In genomic region chr17:66952031-66952524, GRCh38 we compare ENCODE assay signal across 10 cellular contexts. TPM values are rescaled to one million over a fixed set of nuclear protein-coding genes. Genes with fewer than 3 reads are reported as not detected.
DNase-seq lines count a peak whose midpoint lies in the region; ATAC-seq, FAIRE-seq and TF ChIP-seq lines count a peak whose summit lies in the region.
"Had no signal": no experiment of that assay in that cellular context is flagged by ENCODE, and none has a peak within 500 bp of the region (broad histone marks: within the 10 kb centered on the region; RNA-seq: fewer than 3 reads in every experiment).

No MANE protein-coding gene starts in this region.

- ATAC-seq in aorta (ENCODE audit: low FRiP score): no peak
- ATAC-seq in activated T-helper 17 cell treated with anti-CD3 and anti-CD28 coated beads, Interleukin-2, amount 50 U/mL, for 72 hours (replicated peaks): no peak
- ATAC-seq in activated naive CD4-positive, alpha-beta T cell treated with anti-CD3 and anti-CD28 coated beads, Interleukin-2, amount 50 U/mL, for 72 hours: no peak

- WGBS in aorta, 2 donors: 52 to 64% methylated on average over 10 of the region's 10 CpGs

- H3K9me3 Mint-ChIP-seq in activated T-helper 17 cell treated with anti-CD3 and anti-CD28 coated beads, Interleukin-2, amount 50 U/mL, for 72 hours: no peaks in the 10 kb centered on the region
- no peaks in the 10 kb centered on the region for H3K9me3 Mint-ChIP-seq in activated naive CD4-positive, alpha-beta T cell treated with anti-CD3 and anti-CD28 coated beads, Interleukin-2, amount 50 U/mL, for 72 hours

- peak; percentile 94 for DNase-seq in H54 (ENCODE audit: insufficient read length, low spot score)
- DNase-seq in T1000 (lab: John Stamatoyannopoulos, UW): peak; percentile 59
- peak; percentile 74 for DNase-seq in iPS DF 19.7 (ENCODE audit: low read depth, low spot score)
- peak; percentile 12 for DNase-seq in smooth muscle cell of the brain vasculature (ENCODE audit: low read depth, low spot score)
- no peak for DNase-seq in SKM-1 treated with dmso at 0.1 percent for 144 hours (lab: John Stamatoyannopoulos, UW; ENCODE audit: unreplicated experiment)
- DNase-seq in aorta: no peak
- no peak for DNase-seq in activated naive CD4-positive, alpha-beta T cell treated with anti-CD3 and anti-CD28 coated beads, Interleukin-2, amount 50 U/mL, for 72 hours (ENCODE audit: low spot score in 2 of 2)
- DNase-seq: effector CD4-positive, alpha-beta T cell had no signal

- peak; percentile 88 for FAIRE-seq in H54 (lab: Jason Lieb, UNC)

- H3K36me3 ChIP-seq in aorta (ENCODE audit: control insufficient read depth in 1 of 2, insufficient read depth in 2 of 2, low read length in 1 of 2): no peaks in the 10 kb centered on the region

- no peaks in the 10 kb centered on the region for H3K9me3 ChIP-seq in aorta (ENCODE audit: control insufficient read depth, low read length)

- no peaks in the 10 kb centered on the region for H3K4me1 ChIP-seq in aorta (ENCODE audit: control insufficient read depth in 1 of 2, insufficient read depth in 2 of 2, low read length in 2 of 2)

- no peak overlapping the region for H3K4me3 ChIP-seq in aorta (ENCODE audit: low read length in 2 of 2)

- H3K27ac Mint-ChIP-seq in activated T-helper 17 cell treated with anti-CD3 and anti-CD28 coated beads, Interleukin-2, amount 50 U/mL, for 72 hours: no peak overlapping the region
- no peak overlapping the region for H3K27ac Mint-ChIP-seq in activated naive CD4-positive, alpha-beta T cell treated with anti-CD3 and anti-CD28 coated beads, Interleukin-2, amount 50 U/mL, for 72 hours

- H3K36me3 Mint-ChIP-seq in activated T-helper 17 cell treated with anti-CD3 and anti-CD28 coated beads, Interleukin-2, amount 50 U/mL, for 72 hours (ENCODE audit: low read depth): no peaks in the 10 kb centered on the region
- H3K36me3 Mint-ChIP-seq in activated naive CD4-positive, alpha-beta T cell treated with anti-CD3 and anti-CD28 coated beads, Interleukin-2, amount 50 U/mL, for 72 hours: no peaks in the 10 kb centered on the region

- peaks cover 18% of the 10 kb centered on the region for H3K27me3 Mint-ChIP-seq in activated T-helper 17 cell treated with anti-CD3 and anti-CD28 coated beads, Interleukin-2, amount 50 U/mL, for 72 hours

- no peak overlapping the region for H3K27ac ChIP-seq in aorta (ENCODE audit: low read depth in 1 of 2, low read length in 2 of 2)
- H3K27ac ChIP-seq: KMS-11 had no signal

- no peaks in the 10 kb centered on the region for H3K27me3 ChIP-seq in aorta (ENCODE audit: control insufficient read depth in 1 of 2, insufficient read depth in 2 of 2, low read length in 1 of 2)

- no peak overlapping the region for H3K4me3 Mint-ChIP-seq in activated T-helper 17 cell treated with anti-CD3 and anti-CD28 coated beads, Interleukin-2, amount 50 U/mL, for 72 hours

- intact Hi-C loops in aorta (cut with DNase I): no loop called here

- TF ChIP-seq POLR2A in H54 (IDR thresholded peaks at IDR 0.05; ENCODE audit: low read depth, low read length): 0 out of 2 replicates have a peak, but pooled peaks have one; percentile 7

- no peaks in the 10 kb centered on the region for H3K4me1 Mint-ChIP-seq in activated T-helper 17 cell treated with anti-CD3 and anti-CD28 coated beads, Interleukin-2, amount 50 U/mL, for 72 hours

RNA-seq across cellular contexts. Expression of gene CACNG4, which starts 12.4 kb away (rescaled TPM):
- not detected for total RNA-seq in aorta
- not detected for polyA plus RNA-seq in aorta
- total RNA-seq in activated T-helper 17 cell treated with anti-CD3 and anti-CD28 coated beads, Interleukin-2, amount 50 U/mL, for 72 hours: not detected
- total RNA-seq in activated naive CD4-positive, alpha-beta T cell treated with anti-CD3 and anti-CD28 coated beads, Interleukin-2, amount 50 U/mL, for 72 hours: not detected

Comparison
In these comparisons a context has a peak if more than half of its experiments do, and no peak if none do; other contexts are left out.
1. DNase-seq: peak in H54 (single experiment), T1000 (single experiment), iPS DF 19.7 (single experiment) and smooth muscle cell of the brain vasculature (single experiment); none in SKM-1 treated with dmso at 0.1 percent for 144 hours (single experiment), aorta (0 of 2) and activated naive CD4-positive, alpha-beta T cell treated with anti-CD3 and anti-CD28 coated beads, Interleukin-2, amount 50 U/mL, for 72 hours (0 of 2).